ENCODE assay signal across 20 cellular contexts in genomic region chr16:85490407-85490806, GRCh38.
DNase-seq lines count a peak whose midpoint lies in the region; ATAC-seq, FAIRE-seq and TF ChIP-seq lines count a peak whose summit lies in the region.
"Had no signal": no experiment of that assay in that cellular context is flagged by ENCODE, and none has a peak within 500 bp of the region (broad histone marks: within the 10 kb centered on the region; RNA-seq: fewer than 3 reads in every experiment).

No MANE protein-coding gene starts in this region.

- POLR2A ChIA-PET in Caco-2 (lab: Charles Lee) (no interaction called here), H1 (lab: Charles Lee; ENCODE audit: partially characterized antibody) (interaction anchor here (1.2 to 1.6 kb wide), 3 partner anchors 9 to 62 kb away, joined by 3 to 8 read pairs (median 3); no protein-coding TSS in a partner anchor)

- H3K56ac ChIP-seq in H1 (replicated peaks; ENCODE audit: insufficient read length, low read depth, low read length) (no peak overlapping the region), H9 (ENCODE audit: insufficient read length, low read depth, low read length) (no peak overlapping the region)

- no peak overlapping the region for H4K91ac ChIP-seq in H1 (replicated peaks; ENCODE audit: insufficient read length, low read length)
- H4K91ac ChIP-seq in H9 (ENCODE audit: insufficient read length, low read depth, low read length) = no peak overlapping the region

- H3K23me2 ChIP-seq in H1 (ENCODE audit: low read depth, low read length) (0 out of 2 replicates have a peak, but pooled peaks cover 2% of the 10 kb centered on the region), H9 (ENCODE audit: insufficient read length, low read depth, low read length, poor library complexity, severe bottlenecking) (peaks cover 2% of the 10 kb centered on the region)

- H3K9ac ChIP-seq in BLaER1 (no peak overlapping the region), H1 (replicated peaks in 1 of 4; ENCODE audit: extremely low read depth in 1 of 4, low read depth in 3 of 4, low read length in 3 of 4) (no peak overlapping the region), parathyroid adenoma (no peak overlapping the region), H9 (ENCODE audit: extremely low read depth, insufficient read length, low read length) (no peak overlapping the region)
- H3K9ac ChIP-seq: GM23248 had no signal

- H3K36me3 Mint-ChIP-seq in Caco-2 (ENCODE audit: insufficient read depth, unreplicated experiment) (peaks cover 13% of the 10 kb centered on the region), H9 (ENCODE audit: insufficient read depth in 1 of 3, low read depth in 3 of 3) (no peaks in the 10 kb centered on the region)
- H3K36me3 Mint-ChIP-seq: CD4-positive, CD25-positive, alpha-beta regulatory T cell; CD8-positive, alpha-beta T cell had no signal

- no peak overlapping the region for H3T11ph ChIP-seq in H9 (ENCODE audit: low read length)

- H3K23ac ChIP-seq in H1 (ENCODE audit: insufficient read length) (no peak overlapping the region), H9 (ENCODE audit: insufficient read length, low read depth, low read length) (no peak overlapping the region)

- H3K27ac Mint-ChIP-seq in Caco-2 (ENCODE audit: unreplicated experiment) (peak overlapping the region; percentile 88), H9 (no peak overlapping the region)
- H3K27ac Mint-ChIP-seq: CD4-positive, CD25-positive, alpha-beta regulatory T cell; CD8-positive, alpha-beta T cell; HFFc6 had no signal

- H3K4me3 ChIP-seq in BLaER1 (no peak overlapping the region), Caco-2 (ENCODE audit: low read depth, low read length) (no peak overlapping the region), H1 (ENCODE audit: extremely low read depth in 1 of 4, insufficient read depth in 2 of 4, low read depth in 3 of 4, low read length in 4 of 4) (no peak overlapping the region), parathyroid adenoma (ENCODE audit: low read depth, low read length) (no peak overlapping the region)
- H3K4me3 ChIP-seq: A549, GM23248, HAP-1 had no signal

- no peak for TF ChIP-seq EP300 in H1 (IDR thresholded peaks at IDR 0.05; ENCODE audit: borderline replicate concordance in 1 of 2, low read depth in 2 of 2, low read length in 2 of 2)

- H3K4me2 ChIP-seq in BLaER1 (peak overlapping the region; percentile 95), H1 (ENCODE audit: insufficient read depth in 1 of 2, low read depth in 2 of 2, low read length in 2 of 2) (no peak overlapping the region), parathyroid adenoma (ENCODE audit: low read length) (no peak overlapping the region), H9 (ENCODE audit: insufficient read depth, insufficient read length, low read length) (no peak overlapping the region)
- H3K4me2 ChIP-seq: A549 had no signal

- H2BK12ac ChIP-seq in H1 (ENCODE audit: low read depth, low read length) = no peak overlapping the region
- no peak overlapping the region for H2BK12ac ChIP-seq in H9 (ENCODE audit: insufficient read length, low read depth, low read length)

- CTCF ChIA-PET in Caco-2 (lab: Charles Lee) = interaction anchor here (1.2 to 3.5 kb wide), 3 partner anchors 25 to 74 kb away, joined by 3 to 18 read pairs (median 13); no protein-coding TSS in a partner anchor
- CTCF ChIA-PET in H1 (lab: Charles Lee; ENCODE audit: partially characterized antibody) = interaction anchor here (0.5 to 18.6 kb wide), 54 partner anchors 9 to 375 kb away, joined by 3 to 277 read pairs (median 8); no protein-coding TSS in a partner anchor

- H3K4me1 Mint-ChIP-seq in Caco-2 (ENCODE audit: low read depth, unreplicated experiment) = peaks cover 34% of the 10 kb centered on the region
- H3K4me1 Mint-ChIP-seq in H9 = peaks cover 15 to 24% of the 10 kb centered on the region in 2 experiments
- H3K4me1 Mint-ChIP-seq: CD4-positive, CD25-positive, alpha-beta regulatory T cell had no signal

- TF ChIP-seq CTCF in Caco-2 (IDR thresholded peaks at IDR 0.05; ENCODE audit: insufficient read depth in 1 of 2, low read depth in 1 of 2, low read length in 1 of 2, severe bottlenecking in 1 of 2, unreplicated experiment in 1 of 2) (no peak), H1 (IDR thresholded peaks at IDR 0.05; ENCODE audit: control extremely low read depth in 1 of 3, insufficient read depth in 1 of 3, low read depth in 1 of 3, low read length in 3 of 3) (no peak), parathyroid adenoma (IDR thresholded peaks at IDR 0.05) (no peak), H9 (conservative IDR thresholded peaks at IDR 0.05) (no peak)

- H4K20me1 ChIP-seq in BLaER1 (no peaks in the 10 kb centered on the region), H1 (replicated peaks in 1 of 2; ENCODE audit: control insufficient read depth in 1 of 2, insufficient read depth in 2 of 2, low read length in 2 of 2) (peaks cover 0 to 1% of the 10 kb centered on the region in 2 experiments), H9 (ENCODE audit: control insufficient read depth, insufficient read depth, insufficient read length) (peaks cover 2% of the 10 kb centered on the region)

- intact Hi-C loops in Caco-2 (cut with micrococcal nuclease; ENCODE audit: unreplicated experiment) = no loop called here

- H2BK120ac ChIP-seq in H1 (replicated peaks; ENCODE audit: low read depth, low read length) (no peak overlapping the region), H9 (ENCODE audit: low read depth, low read length, poor library complexity, severe bottlenecking) (no peak overlapping the region)

- 82% methylated on average over 18 of the region's 18 CpGs; no CpG with 5 or more reads in 1 of the 2 experiments for WGBS in H1 (ENCODE audit: extremely low coverage in 1 of 2, insufficient coverage in 1 of 2, insufficient read length in 1 of 2, insufficient replicate concordance in 2 of 2, low coverage in 1 of 2, low lambda C conversion rate in 2 of 2, missing lambda C conversion rate in 1 of 2), 2 experiments
- no CpG with 5 or more reads among the region's 18 CpGs for WGBS in H9 (ENCODE audit: extremely low coverage, insufficient read length, low lambda C conversion rate)

- H3K27me3 Mint-ChIP-seq in Caco-2 (ENCODE audit: insufficient read depth, unreplicated experiment) (no peaks in the 10 kb centered on the region), H9 (ENCODE audit: low read depth) (peaks cover 5% of the 10 kb centered on the region)
- H3K27me3 Mint-ChIP-seq: CD4-positive, CD25-positive, alpha-beta regulatory T cell had no signal

- H3K4me1 ChIP-seq in BLaER1 (peaks cover 95% of the 10 kb centered on the region), Caco-2 (peaks cover 30% of the 10 kb centered on the region), H1 (replicated peaks in 1 of 4; ENCODE audit: control insufficient read depth in 3 of 4, insufficient read depth in 4 of 4, low read length in 3 of 4) (peaks cover 3 to 19% (median 14%) of the 10 kb centered on the region in 4 experiments; a peak in 6 of 7 replicates), parathyroid adenoma (peaks cover 25% of the 10 kb centered on the region), H9 (ENCODE audit: insufficient read depth, low read length) (no peaks in the 10 kb centered on the region; the same call in 1 of the 2 replicates)
- H3K4me1 ChIP-seq: HAP-1 had no signal

- H2BK15ac ChIP-seq in H1 (ENCODE audit: low read length) (no peak overlapping the region), H9 (ENCODE audit: low read depth, low read length) (no peak overlapping the region)

- H4K8ac ChIP-seq in H1 (ENCODE audit: extremely low read depth, insufficient read depth, low read length) = no peak overlapping the region
- no peak overlapping the region for H4K8ac ChIP-seq in H9 (replicated peaks; ENCODE audit: insufficient read length, low read depth, low read length)

- no peak for TF ChIP-seq RAD21 in H1 (IDR thresholded peaks at IDR 0.05 in 1 of 2, conservative IDR thresholded peaks at IDR 0.05 in 1 of 2; ENCODE audit: low read depth in 2 of 2, low read length in 2 of 2)

- H2AK5ac ChIP-seq in H1 (ENCODE audit: low read depth, low read length) = peak overlapping the region; percentile 75; the same call in 1 of the 2 replicates
- no peak overlapping the region for H2AK5ac ChIP-seq in H9 (ENCODE audit: insufficient read length, low read length)

- no peaks in the 10 kb centered on the region for H3K79me2 ChIP-seq in H1 (ENCODE audit: control insufficient read depth in 1 of 2, insufficient read depth in 2 of 2, low read length in 2 of 2)
- peaks cover 86% of the 10 kb centered on the region for H3K79me2 ChIP-seq in parathyroid adenoma
- no peaks in the 10 kb centered on the region for H3K79me2 ChIP-seq in H9 (ENCODE audit: insufficient read depth, low read length)

- H3K18ac ChIP-seq in H1 (ENCODE audit: extremely low read depth, low read length) = no peak overlapping the region
- H3K18ac ChIP-seq in H9 (ENCODE audit: insufficient read length, low read depth, low read length) = no peak overlapping the region

- H3K4me3 Mint-ChIP-seq in Caco-2 (ENCODE audit: unreplicated experiment) (no peak overlapping the region), H9 (no peak overlapping the region)
- H3K4me3 Mint-ChIP-seq: CD4-positive, CD25-positive, alpha-beta regulatory T cell; CD8-positive, alpha-beta T cell; HFFc6 had no signal

- H4K5ac ChIP-seq in H1 (ENCODE audit: insufficient read length, low read depth, low read length) (no peak overlapping the region), H9 (ENCODE audit: insufficient read length, low read depth, low read length) (no peak overlapping the region)

- no peak overlapping the region for H3K14ac ChIP-seq in H1 (ENCODE audit: insufficient read length)
- no peak overlapping the region for H3K14ac ChIP-seq in H9 (ENCODE audit: insufficient read depth, low read length)

- H3K9me3 ChIP-seq in BLaER1 (no peaks in the 10 kb centered on the region), Caco-2 (no peaks in the 10 kb centered on the region), H1 (ENCODE audit: insufficient read depth in 2 of 2, low read depth in 1 of 2, low read length in 1 of 2) (no peaks in the 10 kb centered on the region), parathyroid adenoma (ENCODE audit: control insufficient read depth, low read length) (no peaks in the 10 kb centered on the region), H9 (ENCODE audit: control insufficient read depth, low read depth, low read length) (no peaks in the 10 kb centered on the region)
- H3K9me3 ChIP-seq: A549, BE2C, HAP-1 had no signal

- no peaks in the 10 kb centered on the region; the same call in 1 of the 2 replicates for H3K79me1 ChIP-seq in H1 (ENCODE audit: low read depth, low read length)
- H3K79me1 ChIP-seq in H9 (ENCODE audit: insufficient read depth, low read depth, low read length, poor library complexity, severe bottlenecking) = no peaks in the 10 kb centered on the region

- H3K4ac ChIP-seq in H1 (replicated peaks; ENCODE audit: insufficient read length, low read depth, low read length) (no peak overlapping the region), H9 (ENCODE audit: low read depth, low read length) (no peak overlapping the region)

- H3K27ac ChIP-seq in BLaER1 (peak overlapping the region; percentile 47), H1 (ENCODE audit: low read depth, low read length) (no peak overlapping the region), parathyroid adenoma (peak overlapping the region; percentile 94), H9 (ENCODE audit: insufficient read length, low read depth, low read length) (no peak overlapping the region)
- H3K27ac ChIP-seq: GM23248 had no signal

- no peaks in the 10 kb centered on the region for H3K36me3 ChIP-seq in BLaER1
- H3K36me3 ChIP-seq in Caco-2 (ENCODE audit: control insufficient read depth, insufficient read depth, low read length) = no peaks in the 10 kb centered on the region
- no peaks in the 10 kb centered on the region for H3K36me3 ChIP-seq in H1 (ENCODE audit: control insufficient read depth in 2 of 4, insufficient read depth in 4 of 4, low read length in 3 of 4)
- H3K36me3 ChIP-seq in parathyroid adenoma (ENCODE audit: control insufficient read depth, insufficient read depth, low read length) = no peaks in the 10 kb centered on the region
- H3K36me3 ChIP-seq: BE2C, HAP-1 had no signal

- no peaks in the 10 kb centered on the region for H3K9me3 Mint-ChIP-seq in Caco-2 (ENCODE audit: unreplicated experiment)
- H3K9me3 Mint-ChIP-seq in H9 = no peaks in the 10 kb centered on the region
- H3K9me3 Mint-ChIP-seq: CD4-positive, CD25-positive, alpha-beta regulatory T cell; CD8-positive, alpha-beta T cell; HFFc6 had no signal

- no peak for DNase-seq in Caco-2
- no peak for DNase-seq in H1 (ENCODE audit: low read depth in 1 of 2, low spot score in 2 of 2)
- DNase-seq in H9 = no peak
- no peak for DNase-seq in GM03348 (ENCODE audit: low spot score)
- DNase-seq: BE2C, DMS 273 treated with DMSO at 0.1 percent for 48 hours, DMS79, EL, GDM1, GM23248, HFFc6 had no signal

- H3K27me3 ChIP-seq in BLaER1 (no peaks in the 10 kb centered on the region), Caco-2 (replicated peaks; ENCODE audit: control insufficient read depth, insufficient read depth, low read length) (no peaks in the 10 kb centered on the region), H1 (replicated peaks in 1 of 4; ENCODE audit: control insufficient read depth in 3 of 4, extremely low read depth in 1 of 4, insufficient read depth in 3 of 4, low read length in 3 of 4) (no peaks in the 10 kb centered on the region), parathyroid adenoma (ENCODE audit: control insufficient read depth, insufficient read depth, low read length) (no peaks in the 10 kb centered on the region), H9 (ENCODE audit: insufficient read depth, low read length) (no peaks in the 10 kb centered on the region)
- H3K27me3 ChIP-seq: BE2C had no signal

- H2BK5ac ChIP-seq in H1 (ENCODE audit: low read depth, low read length) (no peak overlapping the region), H9 (ENCODE audit: insufficient read length, low read length) (no peak overlapping the region)

- ATAC-seq in GM19395 (IDR thresholded peaks at IDR 0.05; ENCODE audit: unreplicated experiment) (no peak), GM21576 (IDR thresholded peaks at IDR 0.05; ENCODE audit: unreplicated experiment) (no peak)

- H2AFZ ChIP-seq in H1 (ENCODE audit: low read length) (no peak overlapping the region), parathyroid adenoma (no peak overlapping the region), H9 (ENCODE audit: low read length) (no peak overlapping the region)
- H2AFZ ChIP-seq: GM23248 had no signal

- TF ChIP-seq POLR2A in H1 (IDR thresholded peaks at IDR 0.05; ENCODE audit: control extremely low read depth in 1 of 2, low read depth in 2 of 2, low read length in 2 of 2) = no peak

- no TSS peak for BruUV-seq in Caco-2 (replicated peaks; lab: Mats Ljungman, UMichigan)

- FAIRE-seq in H1 (lab: Jason Lieb, UNC) = no peak
- FAIRE-seq: A549, D721Med had no signal

- H2BK20ac ChIP-seq in H1 (ENCODE audit: low read length) = no peak overlapping the region
- H2BK20ac ChIP-seq in H9 (ENCODE audit: low read depth, low read length, poor library complexity, severe bottlenecking) = no peak overlapping the region

Comparison
In these comparisons a context has a peak if more than half of its experiments do, and no peak if none do; other contexts are left out.
1. H3K27ac ChIP-seq: peak in BLaER1 (single experiment) and parathyroid adenoma (single experiment); none in H1 (single experiment) and H9 (single experiment).